Comparison of ENCODE assay signal across 11 cellular contexts in genomic region chr1:155008015-155008941, GRCh38. TPM values are rescaled to one million over a fixed set of nuclear protein-coding genes. Genes with fewer than 3 reads are reported as not detected.
A peak's percentile ranks its signal among the peaks of the same experiment; 100 is the strongest.
DNase-seq lines count a peak whose midpoint lies in the region; ATAC-seq and TF ChIP-seq lines count a peak whose summit lies in the region.
"Had no signal": no experiment of that assay in that cellular context is flagged by ENCODE, and none has a peak within 500 bp of the region (broad histone marks: within the 10 kb centered on the region; RNA-seq: fewer than 3 reads in every experiment).

No MANE protein-coding gene starts in this region.

- H3K4me1 ChIP-seq in upper lobe of right lung: peaks cover 87% of the 10 kb centered on the region

- in situ Hi-C loops in T47D (cut with HindIII; ENCODE audit: low pct_unique_long_range_greater_than_20kb, low sequenced_read_pairs): no loop called here

- H3K27ac ChIP-seq in upper lobe of right lung: peak overlapping the region; percentile 93

- no peak for TF ChIP-seq CTCF in upper lobe of right lung (IDR thresholded peaks at IDR 0.05)
- no peak for TF ChIP-seq CTCF in GM20000 (IDR thresholded peaks at IDR 0.05; ENCODE audit: extremely low read depth, missing control alignments)

- H3K9me3 ChIP-seq in upper lobe of right lung: no peaks in the 10 kb centered on the region

- H3K9me3 Mint-ChIP-seq in stimulated activated naive CD8-positive, alpha-beta T cell treated with anti-CD3 and anti-CD28 coated beads, Interleukin-15, amount 100 ng/mL, for 72 hours: no peaks in the 10 kb centered on the region
- H3K9me3 Mint-ChIP-seq: brain; naive thymus-derived CD8-positive, alpha-beta T cell had no signal

- H3K4me3 Mint-ChIP-seq in stimulated activated naive CD8-positive, alpha-beta T cell treated with anti-CD3 and anti-CD28 coated beads, Interleukin-15, amount 100 ng/mL, for 72 hours: peak overlapping the region in 1 of 2 donors; percentile 66
- H3K4me3 Mint-ChIP-seq: brain had no signal

- H3K4me1 Mint-ChIP-seq in stimulated activated naive CD8-positive, alpha-beta T cell treated with anti-CD3 and anti-CD28 coated beads, Interleukin-15, amount 100 ng/mL, for 72 hours: peaks cover 99% of the 10 kb centered on the region

- H3K4me3 ChIP-seq in upper lobe of right lung: peak overlapping the region; percentile 41

- ATAC-seq in upper lobe of right lung (peak; percentile 4), GM19397 (IDR thresholded peaks at IDR 0.05; ENCODE audit: unreplicated experiment) (no peak)
- no peak for ATAC-seq in stimulated activated naive CD8-positive, alpha-beta T cell treated with anti-CD3 and anti-CD28 coated beads, Interleukin-15, amount 100 ng/mL, for 72 hours
- ATAC-seq: naive thymus-derived CD8-positive, alpha-beta T cell had no signal

- H3K36me3 ChIP-seq in upper lobe of right lung: no peaks in the 10 kb centered on the region

- peak; percentile 44 for DNase-seq in activated T-cell treated with anti-CD3 and anti-CD28 coated beads for 24 hours (ENCODE audit: low read depth)
- DNase-seq in activated T-cell treated with anti-CD3 and anti-CD28 coated beads for 4 hours: no peak
- peak; percentile 60 to 80 for DNase-seq in T47D (ENCODE audit: low read depth in 1 of 2, low spot score in 1 of 2)
- peak; percentile 70 for DNase-seq in myocyte (ENCODE audit: low read depth)
- no peak for DNase-seq in upper lobe of right lung
- DNase-seq in stimulated activated naive CD8-positive, alpha-beta T cell treated with anti-CD3 and anti-CD28 coated beads, Interleukin-15, amount 100 ng/mL, for 72 hours: no peak
- no peak for DNase-seq in GM20000 (ENCODE audit: low spot score)
- DNase-seq: naive thymus-derived CD8-positive, alpha-beta T cell; NCI-H510A had no signal

- no peaks in the 10 kb centered on the region for H3K27me3 ChIP-seq in upper lobe of right lung

- H3K27me3 Mint-ChIP-seq in stimulated activated naive CD8-positive, alpha-beta T cell treated with anti-CD3 and anti-CD28 coated beads, Interleukin-15, amount 100 ng/mL, for 72 hours: no peaks in the 10 kb centered on the region
- H3K27me3 Mint-ChIP-seq: naive thymus-derived CD8-positive, alpha-beta T cell had no signal

- intact Hi-C loops in upper lobe of right lung (cut with DNase I): no loop called here

- H3K27ac Mint-ChIP-seq in stimulated activated naive CD8-positive, alpha-beta T cell treated with anti-CD3 and anti-CD28 coated beads, Interleukin-15, amount 100 ng/mL, for 72 hours: peak overlapping the region in 1 of 2 donors; percentile 89

RNA-seq across cellular contexts. Expression of gene ZBTB7B, which starts 5.7 kb away (rescaled TPM):
- total RNA-seq in myocyte (24.6 and 26.6 TPM in 2 replicates), upper lobe of right lung (80.4 TPM)
- 25.9 TPM for polyA plus RNA-seq in myocyte (2012)

RNA-seq across cellular contexts. Expression of gene LENEP, which starts 14.9 kb away (rescaled TPM):
- not detected in 2 replicates for total RNA-seq in myocyte
- polyA plus RNA-seq in myocyte (2012): 0.45 TPM
- not detected for total RNA-seq in upper lobe of right lung
- polyA plus RNA-seq: naive thymus-derived CD8-positive, alpha-beta T cell had no signal

RNA-seq across cellular contexts. Expression of gene FLAD1, which starts 25.1 kb away (rescaled TPM):
- total RNA-seq in myocyte: 27.2 and 28.1 TPM in 2 replicates
- 29.4 TPM for polyA plus RNA-seq in myocyte (2012)
- 29.0 TPM for total RNA-seq in upper lobe of right lung

RNA-seq across cellular contexts. Expression of gene DCST2, which starts 25.3 kb away (rescaled TPM):
- total RNA-seq in myocyte: not detected in 2 replicates
- 0.15 TPM for polyA plus RNA-seq in myocyte (2012)
- total RNA-seq in upper lobe of right lung: 1.5 TPM
- polyA plus RNA-seq: naive thymus-derived CD8-positive, alpha-beta T cell had no signal

RNA-seq across cellular contexts. Expression of gene DCST1, which starts 25.3 kb away (rescaled TPM):
- total RNA-seq in myocyte (not detected in 2 replicates), upper lobe of right lung (not detected)
- 0.03 TPM for polyA plus RNA-seq in myocyte (2012)
- total RNA-seq: naive thymus-derived CD8-positive, alpha-beta T cell had no signal
- polyA plus RNA-seq: naive thymus-derived CD8-positive, alpha-beta T cell had no signal

Comparison
In these comparisons a context has a peak if more than half of its experiments do, and no peak if none do; other contexts are left out.
1. DNase-seq: peak in activated T-cell treated with anti-CD3 and anti-CD28 coated beads for 24 hours (single experiment), T47D (2 of 2) and myocyte (single experiment); none in activated T-cell treated with anti-CD3 and anti-CD28 coated beads for 4 hours (single experiment), upper lobe of right lung (single experiment), stimulated activated naive CD8-positive, alpha-beta T cell treated with anti-CD3 and anti-CD28 coated beads, Interleukin-15, amount 100 ng/mL, for 72 hours (0 of 2) and GM20000 (single experiment).